In genomic region chr1:59317343-59317742, GRCh38 we compare ENCODE assay signal across 19 cellular contexts. TPM values are rescaled to one million over a fixed set of nuclear protein-coding genes. Genes with fewer than 3 reads are reported as not detected.
A peak's percentile ranks its signal among the peaks of the same experiment; 100 is the strongest.
DNase-seq lines count a peak whose midpoint lies in the region; ATAC-seq and TF ChIP-seq lines count a peak whose summit lies in the region.
"Had no signal": no experiment of that assay in that cellular context is flagged by ENCODE, and none has a peak within 500 bp of the region (broad histone marks: within the 10 kb centered on the region; RNA-seq: fewer than 3 reads in every experiment).

No MANE protein-coding gene starts in this region.

- peak overlapping the region; percentile 59; the same call in 1 of the 2 replicates for H3K4me3 ChIP-seq in GM23248
- peak overlapping the region; percentile 52 for H3K4me3 ChIP-seq in adipocyte (ENCODE audit: low read length)
- H3K4me3 ChIP-seq in right lobe of liver, result peak overlapping the region in 1 of 3 donors; percentile 33
- H3K4me3 ChIP-seq: cardiac muscle cell had no signal

- no peaks in the 10 kb centered on the region for H3K36me3 Mint-ChIP-seq in stimulated activated effector memory CD8-positive, alpha-beta T cell treated with anti-CD3 and anti-CD28 coated beads, Interleukin-12 subunit alpha, Interleukin-12 subunit beta, amount 100 ng/mL, for 72 hours

- peak overlapping the region; percentile 57 for H3K4me3 Mint-ChIP-seq in stimulated activated effector memory CD8-positive, alpha-beta T cell treated with anti-CD3 and anti-CD28 coated beads, Interleukin-12 subunit alpha, Interleukin-12 subunit beta, amount 100 ng/mL, for 72 hours
- H3K4me3 Mint-ChIP-seq: activated naive CD8-positive, alpha-beta T cell had no signal

- no peak for DNase-seq in GM23248
- no peak for DNase-seq in adipocyte (ENCODE audit: low read depth)
- peak in 1 of 3 donors; percentile 62 for DNase-seq in right lobe of liver
- DNase-seq in stimulated activated effector memory CD8-positive, alpha-beta T cell treated with anti-CD3 and anti-CD28 coated beads, Interleukin-12 subunit alpha, Interleukin-12 subunit beta, amount 100 ng/mL, for 72 hours (ENCODE audit: low spot score in 2 of 2), result no peak
- no peak for DNase-seq in NCI-H1092 treated with DMSO at 0.1 percent for 48 hours (lab: John Stamatoyannopoulos, UW)
- no peak for DNase-seq in activated naive CD4-positive, alpha-beta T cell treated with Interleukin-2 at 50 U/mL for 16 hours
- DNase-seq: activated T-cell treated with anti-CD3 and anti-CD28 coated beads for 4 hours; AML-193; glutamatergic neuron; islet precursor cell; MM.1S; NCI-H2029; RPMI8226; stimulated activated CD4-positive, alpha-beta T cell treated with anti-CD3 and anti-CD28 coated beads, Interleukin-1b, Interleukin-23, amount 100 ng/mL, for 48 hours had no signal

- peak overlapping the region; percentile 38 for H3K27ac Mint-ChIP-seq in stimulated activated effector memory CD8-positive, alpha-beta T cell treated with anti-CD3 and anti-CD28 coated beads, Interleukin-12 subunit alpha, Interleukin-12 subunit beta, amount 100 ng/mL, for 72 hours
- H3K27ac Mint-ChIP-seq: activated naive CD8-positive, alpha-beta T cell had no signal

- H3K4me1 ChIP-seq in GM23248 (ENCODE audit: insufficient read depth) (peaks cover 16% of the 10 kb centered on the region; the same call in 1 of the 2 replicates), adipocyte (ENCODE audit: control insufficient read depth, insufficient read depth, low read length) (peaks cover 28% of the 10 kb centered on the region), right lobe of liver (peaks cover 0 to 61% (median 18%) of the 10 kb centered on the region in 4 donors)

- in situ Hi-C loops in GM23248 (cut with MboI), result no loop called here

- no peaks in the 10 kb centered on the region for H3K9me2 ChIP-seq in GM23248 (ENCODE audit: insufficient read depth)

- H4K20me1 ChIP-seq in GM23248 (ENCODE audit: insufficient read depth), result no peaks in the 10 kb centered on the region

- no peaks in the 10 kb centered on the region for H3K27me3 ChIP-seq in GM23248 (replicated peaks; ENCODE audit: insufficient read depth)
- H3K27me3 ChIP-seq in adipocyte (replicated peaks; ENCODE audit: control insufficient read depth, insufficient read depth, low read length), result no peaks in the 10 kb centered on the region
- no peaks in the 10 kb centered on the region for H3K27me3 ChIP-seq in right lobe of liver
- H3K27me3 ChIP-seq: cardiac muscle cell, tibial nerve had no signal

- peak overlapping the region; percentile 79 for H3K4me2 ChIP-seq in GM23248 (ENCODE audit: unreplicated experiment)

- H3K9me3 ChIP-seq in GM23248 (ENCODE audit: low read depth), result no peaks in the 10 kb centered on the region
- H3K9me3 ChIP-seq in adipocyte (ENCODE audit: control insufficient read depth, low read length), result no peaks in the 10 kb centered on the region
- no peaks in the 10 kb centered on the region for H3K9me3 ChIP-seq in right lobe of liver
- H3K9me3 ChIP-seq: tibial nerve had no signal

- H3K79me2 ChIP-seq in GM23248 (ENCODE audit: insufficient read depth), result 0 out of 2 replicates have a peak, but pooled peaks cover 3% of the 10 kb centered on the region

- ATAC-seq in right lobe of liver (peak; percentile 57 to 71 (median 70)), GM18511 (IDR thresholded peaks at IDR 0.05; ENCODE audit: unreplicated experiment) (no peak), HG03460 (IDR thresholded peaks at IDR 0.05; ENCODE audit: unreplicated experiment) (no peak)
- ATAC-seq in stimulated activated effector memory CD8-positive, alpha-beta T cell treated with anti-CD3 and anti-CD28 coated beads, Interleukin-12 subunit alpha, Interleukin-12 subunit beta, amount 100 ng/mL, for 72 hours, result no peak

- H3K9ac ChIP-seq in GM23248, result no peak overlapping the region
- H3K9ac ChIP-seq in adipocyte (ENCODE audit: low read length), result no peak overlapping the region

- TF ChIP-seq CTCF in right lobe of liver (IDR thresholded peaks at IDR 0.05), result no peak

- H3K4me1 Mint-ChIP-seq in stimulated activated effector memory CD8-positive, alpha-beta T cell treated with anti-CD3 and anti-CD28 coated beads, Interleukin-12 subunit alpha, Interleukin-12 subunit beta, amount 100 ng/mL, for 72 hours, result peaks cover 46% of the 10 kb centered on the region

- intact Hi-C loops in right lobe of liver (cut with DNase I), result no loop called here

- TF ChIP-seq POLR2A in right lobe of liver (IDR thresholded peaks at IDR 0.05), result no peak

- no peaks in the 10 kb centered on the region for H3K9me3 Mint-ChIP-seq in stimulated activated effector memory CD8-positive, alpha-beta T cell treated with anti-CD3 and anti-CD28 coated beads, Interleukin-12 subunit alpha, Interleukin-12 subunit beta, amount 100 ng/mL, for 72 hours

- H2AFZ ChIP-seq in GM23248, result peak overlapping the region; percentile 73; the same call in 1 of the 2 replicates

- H3K27ac ChIP-seq in GM23248 (no peak overlapping the region), right lobe of liver (peak overlapping the region; percentile 24 to 74 (median 72))
- H3K27ac ChIP-seq: cardiac muscle cell had no signal

- 97 to 98% methylated on average over 3 of the region's 3 CpGs for WGBS in GM23248 (ENCODE audit: low coverage in 1 of 2, low lambda C conversion rate in 2 of 2, missing lambda C conversion rate in 2 of 2), 2 experiments
- WGBS in right lobe of liver (ENCODE audit: insufficient coverage, low coverage, low lambda C conversion rate, missing lambda C conversion rate), result 24% methylated on average over 3 of the region's 3 CpGs

- no peaks in the 10 kb centered on the region for H3F3A ChIP-seq in GM23248 (ENCODE audit: insufficient read depth)

- no peaks in the 10 kb centered on the region for H3K36me3 ChIP-seq in GM23248 (ENCODE audit: low read depth)
- no peaks in the 10 kb centered on the region for H3K36me3 ChIP-seq in adipocyte (ENCODE audit: control insufficient read depth, insufficient read depth, low read length, severe bottlenecking)
- H3K36me3 ChIP-seq in right lobe of liver, result no peaks in the 10 kb centered on the region
- H3K36me3 ChIP-seq: cardiac muscle cell, tibial nerve had no signal

RNA-seq across cellular contexts. Expression of gene FGGY, which starts 20.4 kb away (rescaled TPM):
- total RNA-seq in GM23248 (2014; rRNA removed; shearing (Covaris generic)), result 11.4 and 16.9 TPM in 2 replicates
- 12.8 and 16.4 TPM in 2 replicates for polyA plus RNA-seq in GM23248 (2016; fragmentation: Nextera tagmentation; extraction: Ambion mirVana)
- 10 to 100 TPM; 45.5 to 84.2 (median 58.7) TPM for total RNA-seq in right lobe of liver

Comparison
In these comparisons a context has a peak if more than half of its experiments do, and no peak if none do; other contexts are left out.
1. ATAC-seq: peak in right lobe of liver (4 of 4); none in stimulated activated effector memory CD8-positive, alpha-beta T cell treated with anti-CD3 and anti-CD28 coated beads, Interleukin-12 subunit alpha, Interleukin-12 subunit beta, amount 100 ng/mL, for 72 hours (single experiment), GM18511 (single experiment) and HG03460 (single experiment).